Comparison of ENCODE assay signal across 39 cellular contexts in genomic region chr9:95742821-95743220, GRCh38.
"Had no signal": no experiment of that assay in that cellular context is flagged by ENCODE, and none has a peak within 500 bp of the region (broad histone marks: within the 10 kb centered on the region; RNA-seq: fewer than 3 reads in every experiment).

No MANE protein-coding gene starts in this region.

- H3K27ac ChIP-seq: adrenal gland, body of pancreas, breast epithelium, PC-9, RWPE1 had no signal

- H3K36me3 ChIP-seq: adrenal gland, breast epithelium, MG63 had no signal

- H2AFZ ChIP-seq: PC-9 had no signal

- ATAC-seq: activated CD4-positive, alpha-beta T cell treated with anti-CD3 and anti-CD28 coated beads for 36 hours; activated naive CD4-positive, alpha-beta T cell treated with anti-CD3 and anti-CD28 coated beads, Interleukin-2, amount 50 U/mL, for 72 hours; activated T-cell treated with anti-CD3 and anti-CD28 coated beads, Interleukin-2, amount 50 U/mL, for 4 hours; body of pancreas; Right ventricle myocardium inferior; SK-N-SH treated with all-trans-retinoic acid at 6 μM for 48 hours; T-cell; T-helper 17 cell had no signal

- H3K4me1 ChIP-seq: adrenal gland, body of pancreas, breast epithelium had no signal

- H3K27me3 ChIP-seq: adrenal gland, body of pancreas, breast epithelium, MG63 had no signal

- H3K4me1 Mint-ChIP-seq: activated CD4-positive, alpha-beta T cell treated with anti-CD3 and anti-CD28 coated beads for 36 hours; T-cell; T-helper 17 cell had no signal

- H3K4me3 ChIP-seq: adrenal gland, body of pancreas, breast epithelium, MG63, PC-9 had no signal

- H3K9me3 Mint-ChIP-seq: activated CD4-positive, alpha-beta memory T cell treated with anti-CD3 and anti-CD28 coated beads for 36 hours; activated naive CD4-positive, alpha-beta T cell treated with anti-CD3 and anti-CD28 coated beads for 36 hours; activated naive CD4-positive, alpha-beta T cell treated with anti-CD3 and anti-CD28 coated beads, Interleukin-2, amount 50 U/mL, for 72 hours; activated T-cell treated with anti-CD3 and anti-CD28 coated beads, Interleukin-2, amount 50 U/mL, for 4 hours; activated T-helper 1 cell treated with anti-CD3 and anti-CD28 coated beads, Interleukin-12 subunit alpha, Interleukin-12 subunit beta, Interleukin-2, Interleukin-4 antibody, amounts not matched to agents 30 ng/mL and 10 ng/mL and 1 ng/mL, durations not matched to agents 14 hours and 24 hours and 36 hours; T-cell had no signal

- H3K36me3 Mint-ChIP-seq: activated CD4-positive, alpha-beta memory T cell treated with anti-CD3 and anti-CD28 coated beads for 36 hours; activated naive CD4-positive, alpha-beta T cell treated with anti-CD3 and anti-CD28 coated beads, Interleukin-2, amount 50 U/mL, for 72 hours; T-cell had no signal

- H3K9me3 ChIP-seq: adrenal gland, body of pancreas, breast epithelium, MG63 had no signal

- H3K27me3 Mint-ChIP-seq: activated CD4-positive, alpha-beta memory T cell treated with anti-CD3 and anti-CD28 coated beads for 36 hours had no signal

- H3K27ac Mint-ChIP-seq: activated CD4-positive, alpha-beta memory T cell treated with anti-CD3 and anti-CD28 coated beads for 36 hours; activated CD4-positive, alpha-beta T cell treated with anti-CD3 and anti-CD28 coated beads for 36 hours; activated naive CD4-positive, alpha-beta T cell treated with anti-CD3 and anti-CD28 coated beads for 36 hours; activated naive CD4-positive, alpha-beta T cell treated with anti-CD3 and anti-CD28 coated beads, Interleukin-2, amount 50 U/mL, for 72 hours; activated T-helper 1 cell treated with anti-CD3 and anti-CD28 coated beads, Interleukin-12 subunit alpha, Interleukin-12 subunit beta, Interleukin-2, Interleukin-4 antibody, amounts not matched to agents 30 ng/mL and 10 ng/mL and 1 ng/mL, durations not matched to agents 14 hours and 24 hours and 36 hours; T-cell; T-helper 17 cell had no signal

- DNase-seq: activated CD4-positive, alpha-beta memory T cell treated with anti-CD3 and anti-CD28 coated beads for 36 hours; activated CD4-positive, alpha-beta T cell treated with anti-CD3 and anti-CD28 coated beads for 36 hours; activated CD4-positive, alpha-beta T cell treated with anti-CD3 and anti-CD28 coated beads, Interleukin-2, amount 50 U/mL, for 1 hour; activated CD8-positive, alpha-beta memory T cell treated with anti-CD3 and anti-CD28 coated beads, Interleukin-2, amount 50 U/mL, for 4 hours; activated gamma-delta T cell treated with Interleukin-2 at 50 U/mL for 16 hours; activated naive CD4-positive, alpha-beta T cell treated with anti-CD3 and anti-CD28 coated beads for 36 hours; activated T-cell treated with anti-CD3 and anti-CD28 coated beads for 4 hours; activated T-cell treated with anti-CD3 and anti-CD28 coated beads, Interleukin-2, amount 50 U/mL, for 4 hours; adrenal gland; body of pancreas; Kasumi-1; KG1; MG63; NCI-H1048; NCI-H1105 treated with DMSO at 0.1 percent for 48 hours; NCI-H1436; NCI-H1694; NCI-H1930; NCI-H2107; NCI-H2171; NCI-H2227 treated with DMSO at 0.1 percent for 48 hours; NCI-H446; NCI-H510A treated with DMSO at 0.1 percent for 48 hours; NCI-H526 treated with DMSO at 0.1 percent for 48 hours; NCI-H774; NK-92 treated with Interleukin-12 subunit alpha and Interleukin-12 subunit beta, amount 100 ng/mL, for 24 hours; PC-9; SIG-M5; T-cell; T-helper 17 cell; T-helper 9 cell had no signal

- H3K4me2 ChIP-seq: PC-9 had no signal

- H3K4me3 Mint-ChIP-seq: activated CD4-positive, alpha-beta memory T cell treated with anti-CD3 and anti-CD28 coated beads for 36 hours; activated CD4-positive, alpha-beta T cell treated with anti-CD3 and anti-CD28 coated beads for 36 hours; activated naive CD4-positive, alpha-beta T cell treated with anti-CD3 and anti-CD28 coated beads for 36 hours; activated T-cell treated with anti-CD3 and anti-CD28 coated beads, Interleukin-2, amount 50 U/mL, for 4 hours; activated T-helper 1 cell treated with anti-CD3 and anti-CD28 coated beads, Interleukin-12 subunit alpha, Interleukin-12 subunit beta, Interleukin-2, Interleukin-4 antibody, amounts not matched to agents 30 ng/mL and 10 ng/mL and 1 ng/mL, durations not matched to agents 14 hours and 24 hours and 36 hours; T-cell; T-helper 17 cell had no signal

- FAIRE-seq: astrocyte, RCC 7860 had no signal
